Comparison of ENCODE assay signal across 16 cellular contexts in genomic region chr12:119375619-119376018, GRCh38. TPM values are rescaled to one million over a fixed set of nuclear protein-coding genes. Genes with fewer than 3 reads are reported as not detected.
DNase-seq lines count a peak whose midpoint lies in the region; ATAC-seq and TF ChIP-seq lines count a peak whose summit lies in the region.
"Had no signal": no experiment of that assay in that cellular context is flagged by ENCODE, and none has a peak within 500 bp of the region (broad histone marks: within the 10 kb centered on the region; RNA-seq: fewer than 3 reads in every experiment).

No MANE protein-coding gene starts in this region.

- H3K9me3 ChIP-seq in lung (ENCODE audit: control insufficient read depth in 2 of 2, insufficient read depth in 1 of 2, low read length in 1 of 2) (no peaks in the 10 kb centered on the region), suprapubic skin (no peaks in the 10 kb centered on the region)

- DNase-seq in CD1c-positive myeloid dendritic cell (ENCODE audit: extremely low spot score) (peak; percentile 63), NOMO-1 treated with DMSO at 0.1 percent for 48 hours (lab: John Stamatoyannopoulos, UW; ENCODE audit: unreplicated experiment) (peak; percentile 60), lung (ENCODE audit: low spot score) (no peak), suprapubic skin (ENCODE audit: low spot score in 2 of 2) (no peak), NCI-H1092 (lab: John Stamatoyannopoulos, UW) (no peak)
- DNase-seq: EL; left colon; MM.1S; naive thymus-derived CD8-positive, alpha-beta T cell had no signal

- TF ChIP-seq CTCF in lung (IDR thresholded peaks at IDR 0.05; ENCODE audit: control extremely low read depth, extremely low read depth) (no peak), suprapubic skin (IDR thresholded peaks at IDR 0.05) (no peak)

- WGBS in lung, 2 donors = 27 to 41% methylated on average over 5 of the region's 5 CpGs
- 17% methylated on average over 5 of the region's 5 CpGs for WGBS in suprapubic skin

- H3K27me3 ChIP-seq in lung (ENCODE audit: control insufficient read depth, insufficient read depth) (no peaks in the 10 kb centered on the region), suprapubic skin (no peaks in the 10 kb centered on the region)
- H3K27me3 ChIP-seq: hepatocyte had no signal

- no peak for TF ChIP-seq EP300 in suprapubic skin (IDR thresholded peaks at IDR 0.05)

- ATAC-seq in GM19043 (IDR thresholded peaks at IDR 0.05; ENCODE audit: low read depth, unreplicated experiment) (peak; percentile 70), lung (ENCODE audit: insufficient read depth, low FRiP score) (peak; percentile 8), HG03469 (IDR thresholded peaks at IDR 0.05; ENCODE audit: unreplicated experiment) (no peak)
- ATAC-seq: left colon; naive thymus-derived CD8-positive, alpha-beta T cell; Panc1 had no signal

- H3K4me3 ChIP-seq in lung (no peak overlapping the region), suprapubic skin (no peak overlapping the region)
- H3K4me3 ChIP-seq: hepatocyte had no signal

- H3K36me3 ChIP-seq in lung (ENCODE audit: control insufficient read depth in 2 of 2, insufficient read depth in 2 of 2, low read length in 2 of 2) (no peaks in the 10 kb centered on the region), suprapubic skin (no peaks in the 10 kb centered on the region)

- H3K27ac ChIP-seq in lung (ENCODE audit: low read depth in 1 of 2, low read length in 1 of 2) (no peak overlapping the region), suprapubic skin (no peak overlapping the region)
- H3K27ac ChIP-seq: epithelial cell of prostate, hepatocyte had no signal

- H3K4me1 ChIP-seq in lung (ENCODE audit: control insufficient read depth in 2 of 2, insufficient read depth in 2 of 2, low read length in 2 of 2) (peaks cover 5 to 14% of the 10 kb centered on the region in 2 donors), suprapubic skin (peaks cover 6% of the 10 kb centered on the region)

- no peak for TF ChIP-seq POLR2A in suprapubic skin (IDR thresholded peaks at IDR 0.05)

RNA-seq across cellular contexts. Expression of gene CCDC60, which starts 41.1 kb away (rescaled TPM):
- total RNA-seq in lung (1 to 10 TPM; 4.7 to 7.6 TPM), suprapubic skin (not detected)
- 1 to 10 TPM; 2.1 to 2.3 TPM for polyA plus RNA-seq in lung
- total RNA-seq: CD4-positive, CD25-positive, alpha-beta regulatory T cell; naive thymus-derived CD8-positive, alpha-beta T cell; renal cortical epithelial cell had no signal
- polyA plus RNA-seq: CD4-positive, CD25-positive, alpha-beta regulatory T cell; hepatocyte; naive thymus-derived CD8-positive, alpha-beta T cell had no signal

Comparison
In these comparisons a context has a peak if more than half of its experiments do, and no peak if none do; other contexts are left out.
1. DNase-seq: peak in CD1c-positive myeloid dendritic cell (single experiment) and NOMO-1 treated with DMSO at 0.1 percent for 48 hours (single experiment); none in lung (single experiment), suprapubic skin (0 of 2) and NCI-H1092 (single experiment).
2. RNA of gene CCDC60, which starts 41.1 kb away (total RNA-seq): 4.7 to 7.6 TPM in lung; not detected in suprapubic skin; every median in the first group is over 4 times any median in the second.